Comparison of ENCODE assay signal across 22 cellular contexts in genomic region chr14:72256055-72256454, GRCh38.
DNase-seq lines count a peak whose midpoint lies in the region; ATAC-seq and TF ChIP-seq lines count a peak whose summit lies in the region.
"Had no signal": no experiment of that assay in that cellular context is flagged by ENCODE, and none has a peak within 500 bp of the region (broad histone marks: within the 10 kb centered on the region; RNA-seq: fewer than 3 reads in every experiment).

No MANE protein-coding gene starts in this region.

- WGBS in testis, 2 donors, result 82 to 90% methylated on average over 1 of the region's 1 CpG

- H3K27ac ChIP-seq in RWPE1 (no peak overlapping the region), testis (no peak overlapping the region)
- H3K27ac ChIP-seq: heart right ventricle, parathyroid adenoma, thyroid gland had no signal

- intact Hi-C loops in testis (cut with DNase I; ENCODE audit: low total_unique reads), result no loop called here

- TF ChIP-seq POLR2A in testis (IDR thresholded peaks at IDR 0.05), result no peak

- POLR2A ChIA-PET in RWPE1 (lab: Yijun Ruan, JAX; ENCODE audit: low non-redundant PET), result no interaction called here

- CTCF ChIA-PET in RWPE1 (lab: Yijun Ruan, JAX), result no interaction called here

- no peaks in the 10 kb centered on the region for H3K36me3 ChIP-seq in testis (ENCODE audit: low read depth, missing control alignments)
- H3K36me3 ChIP-seq: heart right ventricle, thyroid gland had no signal

- ATAC-seq in activated CD4-positive, CD25-positive, alpha-beta regulatory T cell treated with anti-CD3 and anti-CD28 coated beads, Interleukin-2, amount 50 U/mL, for 24 hours, result peak; percentile 76 to 78
- ATAC-seq: GM12878, heart right ventricle, natural killer cell had no signal

- TF ChIP-seq CTCF in RWPE1 (conservative IDR thresholded peaks at IDR 0.05; ENCODE audit: low read depth), result no peak
- no peak for TF ChIP-seq CTCF in testis (IDR thresholded peaks at IDR 0.05)

- DNase-seq in activated CD4-positive, CD25-positive, alpha-beta regulatory T cell (lab: John Stamatoyannopoulos, UW), result no peak
- DNase-seq in ACHN, result peak; percentile 17
- DNase-seq in RWPE1 (ENCODE audit: low spot score), result peak; percentile 34
- peak; percentile 78 for DNase-seq in islet precursor cell
- DNase-seq in cerebellar cortex (ENCODE audit: low spot score), result no peak
- DNase-seq in testis, result no peak
- no peak for DNase-seq in NCI-H2196 (lab: John Stamatoyannopoulos, UW; ENCODE audit: unreplicated experiment)
- DNase-seq: activated CD4-positive, alpha-beta T cell treated with anti-CD3 and anti-CD28 coated beads for 1 hour; C1 segment of cervical spinal cord; caudate nucleus; GF-D8; heart right ventricle; KBM-7; natural killer cell; NCI-H1048; NCI-H2081; NCI-H510A treated with DMSO at 0.1 percent for 48 hours; stimulated activated CD4-positive, alpha-beta T cell treated with anti-CD3 and anti-CD28 coated beads, Interleukin-4, amount 100 ng/mL, for 24 hours; thyroid gland had no signal

- no peaks in the 10 kb centered on the region for H3K4me1 ChIP-seq in testis
- H3K4me1 ChIP-seq: parathyroid adenoma, thyroid gland had no signal

- no peaks in the 10 kb centered on the region for H3K27me3 ChIP-seq in testis
- H3K27me3 ChIP-seq: heart right ventricle, thyroid gland had no signal

- no peaks in the 10 kb centered on the region for H3K9me3 ChIP-seq in testis
- H3K9me3 ChIP-seq: thyroid gland had no signal

- in situ Hi-C loops in ACHN (cut with HindIII; ENCODE audit: low pct_ligation_motif_present, low pct_unique_long_range_greater_than_20kb, low sequenced_read_pairs), result no loop called here

- H3K4me3 ChIP-seq in testis, result no peak overlapping the region
- H3K4me3 ChIP-seq: GM12878, heart right ventricle, thyroid gland had no signal

Comparison
In these comparisons a context has a peak if more than half of its experiments do, and no peak if none do; other contexts are left out.
1. DNase-seq: peak in ACHN (single experiment), RWPE1 (single experiment) and islet precursor cell (single experiment); none in activated CD4-positive, CD25-positive, alpha-beta regulatory T cell (0 of 4), cerebellar cortex (single experiment), testis (single experiment) and NCI-H2196 (single experiment).